In genomic region chr11:119248750-119249670, GRCh38 we compare ENCODE assay signal across 2 cellular contexts.
TF ChIP-seq lines count a peak whose summit lies in the region.

No MANE protein-coding gene starts in this region.

TF ChIP-seq in endothelial cell of umbilical vein, 7 proteins besides CTCF, POLR2A, EP300 and RAD21:
- TF ChIP-seq JUN (IDR thresholded peaks at IDR 0.05; ENCODE audit: borderline replicate concordance, insufficient read depth, insufficient read length, low read depth), result no peak
- TF ChIP-seq MAX (IDR thresholded peaks at IDR 0.05; ENCODE audit: insufficient read depth, insufficient read length), result no peak
- TF ChIP-seq FOS (IDR thresholded peaks at IDR 0.05; ENCODE audit: borderline replicate concordance, insufficient read depth, low read length), result no peak
- no peak for TF ChIP-seq GATA2 (IDR thresholded peaks at IDR 0.05; ENCODE audit: insufficient read depth, insufficient read length, low read depth, low read length)
- no peak for TF ChIP-seq MYC (IDR thresholded peaks at IDR 0.05; ENCODE audit: low read depth, low read length)
- no peak for TF ChIP-seq POLR2AphosphoS5 (IDR thresholded peaks at IDR 0.05; ENCODE audit: insufficient read depth, low read depth, low read length)
- no peak for TF ChIP-seq EZH2 (IDR thresholded peaks at IDR 0.05; ENCODE audit: borderline replicate concordance, low read depth, low read length, severe bottlenecking)
TF ChIP-seq in endothelial cell of umbilical vein: peak in this region for 0.

TF ChIP-seq in SK-N-SH, 30 proteins besides CTCF, POLR2A, EP300 and RAD21:
- TF ChIP-seq EZH2phosphoT487 (IDR thresholded peaks at IDR 0.05; ENCODE audit: borderline replicate concordance, low read depth) (no peak), USF1 (IDR thresholded peaks at IDR 0.05; ENCODE audit: borderline replicate concordance, low read depth) (no peak), YY1 (IDR thresholded peaks at IDR 0.05; ENCODE audit: low read depth) (no peak), MAX (IDR thresholded peaks at IDR 0.05; ENCODE audit: low read depth) (no peak), JUND (IDR thresholded peaks at IDR 0.05) (no peak), TCF12 (IDR thresholded peaks at IDR 0.05) (no peak), TAF1 (IDR thresholded peaks at IDR 0.05; ENCODE audit: borderline replicate concordance, low read depth, low read length) (no peak), NFIC (IDR thresholded peaks at IDR 0.05; ENCODE audit: borderline replicate concordance) (no peak), SMC3 (IDR thresholded peaks at IDR 0.05; ENCODE audit: low read depth, low read length) (no peak), TEAD4 (IDR thresholded peaks at IDR 0.05; ENCODE audit: borderline replicate concordance, insufficient read depth) (no peak), ZBTB33 (IDR thresholded peaks at IDR 0.05; ENCODE audit: borderline replicate concordance, low read depth) (no peak), USF2 (IDR thresholded peaks at IDR 0.05; ENCODE audit: borderline replicate concordance, low read depth, low read length) (no peak)
